Comparison of ENCODE assay signal across 29 cellular contexts in genomic region chr11:47062736-47063135, GRCh38.
"Had no signal": no experiment of that assay in that cellular context is flagged by ENCODE, and none has a peak within 500 bp of the region (broad histone marks: within the 10 kb centered on the region; RNA-seq: fewer than 3 reads in every experiment).

No MANE protein-coding gene starts in this region.

- DNase-seq: activated B cell treated with CpG ODN at 0.5 μM for 24 hours; activated CD4-positive, alpha-beta T cell treated with anti-CD3 and anti-CD28 coated beads for 1 hour; activated CD4-positive, alpha-beta T cell treated with anti-CD3 and anti-CD28 coated beads, Interleukin-2, amount 10 ng/mL, durations not matched to agents 24 days and 14 days; activated CD4-positive, alpha-beta T cell treated with anti-CD3 and anti-CD28 coated beads, Interleukin-2, amount 50 U/mL, for 48 hours; activated CD8-positive, alpha-beta memory T cell treated with anti-CD3 and anti-CD28 coated beads, Interleukin-2, amount 10 ng/mL, durations not matched to agents 7 days and 5 days; activated effector memory CD4-positive, alpha-beta T cell treated with Interleukin-2 at 50 U/mL for 16 hours; activated naive CD4-positive, alpha-beta T cell treated with Interleukin-2 at 50 U/mL for 16 hours; activated naive CD8-positive, alpha-beta T cell treated with anti-CD3 and anti-CD28 coated beads, Interleukin-2, amount 50 U/mL, for 24 hours; activated T-cell treated with anti-CD3 and anti-CD28 coated beads, Interleukin-2, amount 50 U/mL, for 24 hours; amniotic stem cell; body of pancreas; central memory CD4-positive, alpha-beta T cell; NCI-H1105; NCI-H1436; NCI-H1694 treated with DMSO at 0.1 percent for 48 hours; NCI-H2029 treated with DMSO at 0.1 percent for 48 hours; NCI-H510A treated with DMSO at 0.1 percent for 48 hours; NCI-H69; Peyer's patch; Right ventricle myocardium superior; SW 1271 had no signal

- H3K27me3 ChIP-seq: ascending aorta, body of pancreas, Peyer's patch, SJSA1 had no signal

- H3K27me3 Mint-ChIP-seq: activated B cell treated with CpG ODN at 0.5 μM for 24 hours; activated CD4-positive, alpha-beta T cell treated with anti-CD3 and anti-CD28 coated beads, Interleukin-2, amount 10 ng/mL, durations not matched to agents 24 days and 14 days; activated CD8-positive, alpha-beta memory T cell treated with anti-CD3 and anti-CD28 coated beads, Interleukin-2, amount 10 ng/mL, durations not matched to agents 7 days and 5 days; activated naive CD8-positive, alpha-beta T cell treated with anti-CD3 and anti-CD28 coated beads, Interleukin-2, amount 50 U/mL, for 24 hours; activated T-cell treated with anti-CD3 and anti-CD28 coated beads, Interleukin-2, amount 50 U/mL, for 24 hours had no signal

- H3K9me3 Mint-ChIP-seq: activated naive CD4-positive, alpha-beta T cell treated with anti-CD3 and anti-CD28 coated beads, Interleukin-2, amount 50 U/mL, for 72 hours; activated T-cell treated with anti-CD3 and anti-CD28 coated beads, Interleukin-2, amount 50 U/mL, for 24 hours; activated T-helper 1 cell treated with anti-CD3 and anti-CD28 coated beads, Interleukin-12 subunit alpha, Interleukin-12 subunit beta, Interleukin-2, Interleukin-4 antibody, amounts not matched to agents 30 ng/mL and 10 ng/mL and 1 ng/mL, durations not matched to agents 14 hours and 24 hours and 36 hours; T-helper 2 cell treated with Interferon-gamma antibody and Interleukin-4, amounts not matched to agents 5 μg/mL and 100 μg/mL, for 36 hours had no signal

- FAIRE-seq: bronchial epithelial cell had no signal

- H3K36me3 ChIP-seq: ascending aorta, SJSA1 had no signal

- H3K36me3 Mint-ChIP-seq: activated naive CD4-positive, alpha-beta T cell treated with anti-CD3 and anti-CD28 coated beads, Interleukin-2, amount 50 U/mL, for 72 hours had no signal

- ATAC-seq: activated CD8-positive, alpha-beta memory T cell treated with anti-CD3 and anti-CD28 coated beads, Interleukin-2, amount 10 ng/mL, durations not matched to agents 7 days and 5 days; activated naive CD4-positive, alpha-beta T cell treated with anti-CD3 and anti-CD28 coated beads, Interleukin-2, amount 50 U/mL, for 72 hours; activated naive CD8-positive, alpha-beta T cell treated with anti-CD3 and anti-CD28 coated beads, Interleukin-2, amount 50 U/mL, for 24 hours; body of pancreas; SK-N-SH treated with all-trans-retinoic acid at 6 μM for 48 hours had no signal

- H3K4me1 Mint-ChIP-seq: activated B cell treated with CpG ODN at 0.5 μM for 24 hours had no signal

- H3K27ac Mint-ChIP-seq: activated B cell treated with CpG ODN at 0.5 μM for 24 hours; activated CD4-positive, alpha-beta T cell treated with anti-CD3 and anti-CD28 coated beads, Interleukin-2, amount 10 ng/mL, durations not matched to agents 24 days and 14 days; activated CD8-positive, alpha-beta memory T cell treated with anti-CD3 and anti-CD28 coated beads, Interleukin-2, amount 10 ng/mL, durations not matched to agents 7 days and 5 days; activated naive CD4-positive, alpha-beta T cell treated with anti-CD3 and anti-CD28 coated beads, Interleukin-2, amount 50 U/mL, for 72 hours; activated naive CD8-positive, alpha-beta T cell treated with anti-CD3 and anti-CD28 coated beads, Interleukin-2, amount 50 U/mL, for 24 hours; activated T-cell treated with anti-CD3 and anti-CD28 coated beads, Interleukin-2, amount 50 U/mL, for 24 hours; activated T-helper 1 cell treated with anti-CD3 and anti-CD28 coated beads, Interleukin-12 subunit alpha, Interleukin-12 subunit beta, Interleukin-2, Interleukin-4 antibody, amounts not matched to agents 30 ng/mL and 10 ng/mL and 1 ng/mL, durations not matched to agents 14 hours and 24 hours and 36 hours; T-helper 2 cell treated with Interferon-gamma antibody and Interleukin-4, amounts not matched to agents 5 μg/mL and 100 μg/mL, for 36 hours had no signal

- H3K27ac ChIP-seq: ascending aorta, body of pancreas, Peyer's patch, RWPE1, SJSA1 had no signal

- H3K4me3 ChIP-seq: ascending aorta, body of pancreas, Peyer's patch, SJSA1 had no signal

- H3K9me3 ChIP-seq: ascending aorta, body of pancreas, Peyer's patch, SJSA1 had no signal

- H3K4me3 Mint-ChIP-seq: activated B cell treated with CpG ODN at 0.5 μM for 24 hours; activated CD4-positive, alpha-beta T cell treated with anti-CD3 and anti-CD28 coated beads, Interleukin-2, amount 10 ng/mL, durations not matched to agents 24 days and 14 days; activated CD8-positive, alpha-beta memory T cell treated with anti-CD3 and anti-CD28 coated beads, Interleukin-2, amount 10 ng/mL, durations not matched to agents 7 days and 5 days; activated naive CD8-positive, alpha-beta T cell treated with anti-CD3 and anti-CD28 coated beads, Interleukin-2, amount 50 U/mL, for 24 hours; activated T-cell treated with anti-CD3 and anti-CD28 coated beads, Interleukin-2, amount 50 U/mL, for 24 hours; activated T-helper 1 cell treated with anti-CD3 and anti-CD28 coated beads, Interleukin-12 subunit alpha, Interleukin-12 subunit beta, Interleukin-2, Interleukin-4 antibody, amounts not matched to agents 30 ng/mL and 10 ng/mL and 1 ng/mL, durations not matched to agents 14 hours and 24 hours and 36 hours; T-helper 2 cell treated with Interferon-gamma antibody and Interleukin-4, amounts not matched to agents 5 μg/mL and 100 μg/mL, for 36 hours had no signal

- H3K4me1 ChIP-seq: ascending aorta, Peyer's patch, SJSA1 had no signal
